Comparison of ENCODE assay signal across 18 cellular contexts in the genomic region with DNA sequence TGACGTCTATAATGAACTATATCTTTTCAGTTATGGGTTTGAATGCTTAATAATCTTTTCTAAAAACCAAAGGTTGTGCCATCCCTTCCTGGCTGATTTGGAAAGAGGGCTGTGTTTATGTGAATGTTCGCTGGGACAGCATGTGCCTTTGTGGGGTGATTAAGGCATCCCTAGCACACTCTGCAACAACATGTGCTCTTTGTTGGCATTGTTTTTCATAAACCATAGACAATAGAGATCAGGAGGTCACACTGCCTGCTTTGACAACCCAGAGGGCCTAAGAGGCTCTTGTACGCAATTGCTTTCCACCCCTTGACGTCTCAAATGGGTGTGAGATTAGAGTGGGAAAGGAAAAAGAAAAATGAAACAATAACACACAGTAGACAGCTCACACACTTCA.
A peak's percentile ranks its signal among the peaks of the same experiment; 100 is the strongest.
DNase-seq lines count a peak whose midpoint lies in the region; ATAC-seq, FAIRE-seq and TF ChIP-seq lines count a peak whose summit lies in the region.
"Had no signal": no experiment of that assay in that cellular context is flagged by ENCODE, and none has a peak within 500 bp of the region (broad histone marks: within the 10 kb centered on the region; RNA-seq: fewer than 3 reads in every experiment).

No MANE protein-coding gene starts in this region.

- no peak for FAIRE-seq in GM12891 (lab: Jason Lieb, UNC)
- FAIRE-seq: HTR-8/SVneo had no signal

- H3K4me3 ChIP-seq in cardiac fibroblast (replicated peaks in 1 of 2; ENCODE audit: low read depth in 2 of 2, low read length in 2 of 2) = no peak overlapping the region
- H3K4me3 ChIP-seq: gastrocnemius medialis, transverse colon had no signal

- intact Hi-C loops in left ventricle myocardium superior (cut with micrococcal nuclease) = no loop called here

- TF ChIP-seq POLR2A in GM12891 (IDR thresholded peaks at IDR 0.05; ENCODE audit: low read depth, low read length) = no peak

- peak; percentile 94 for ATAC-seq in left ventricle myocardium superior
- ATAC-seq in GM18861 (IDR thresholded peaks at IDR 0.05; ENCODE audit: unreplicated experiment) = no peak
- ATAC-seq: T-cell, WTC11 had no signal

- DNase-seq in DMS79 treated with DMSO at 0.1 percent for 48 hours (lab: John Stamatoyannopoulos, UW) (peak; percentile 73), cardiac fibroblast (ENCODE audit: low read depth in 2 of 2) (peak; percentile 70 to 85), left ventricle myocardium superior (no peak), putamen (ENCODE audit: low spot score) (peak; percentile 65), SKM-1 treated with dmso at 0.1 percent for 144 hours (lab: John Stamatoyannopoulos, UW; ENCODE audit: unreplicated experiment) (no peak), GM12891 (ENCODE audit: insufficient read length, low spot score) (no peak), HuH-7.5 (ENCODE audit: low spot score) (no peak)
- DNase-seq: activated naive CD4-positive, alpha-beta T cell treated with Interleukin-2 at 50 U/mL for 16 hours; effector CD8-positive, alpha-beta T cell; gastrocnemius medialis; islet precursor cell; NCI-H2029; NCI-H82; T-cell; transverse colon had no signal

- TF ChIP-seq CTCF in cardiac fibroblast (IDR thresholded peaks at IDR 0.05; ENCODE audit: low read depth, low read length) = no peak

TF ChIP-seq in GM12891, 5 proteins besides CTCF, POLR2A, EP300 and RAD21:
- TF ChIP-seq POU2F2 (IDR thresholded peaks at IDR 0.05; ENCODE audit: low read depth, low read length) (no peak), POLR2AphosphoS5 (IDR thresholded peaks at IDR 0.05; ENCODE audit: low read depth, low read length) (no peak)

Comparison
In these comparisons a context has a peak if more than half of its experiments do, and no peak if none do; other contexts are left out.
1. DNase-seq: peak in DMS79 treated with DMSO at 0.1 percent for 48 hours (single experiment), cardiac fibroblast (2 of 2) and putamen (single experiment); none in left ventricle myocardium superior (single experiment), SKM-1 treated with dmso at 0.1 percent for 144 hours (single experiment), GM12891 (single experiment) and HuH-7.5 (single experiment).